Comparison of ENCODE assay signal across 27 cellular contexts in the genomic region with DNA sequence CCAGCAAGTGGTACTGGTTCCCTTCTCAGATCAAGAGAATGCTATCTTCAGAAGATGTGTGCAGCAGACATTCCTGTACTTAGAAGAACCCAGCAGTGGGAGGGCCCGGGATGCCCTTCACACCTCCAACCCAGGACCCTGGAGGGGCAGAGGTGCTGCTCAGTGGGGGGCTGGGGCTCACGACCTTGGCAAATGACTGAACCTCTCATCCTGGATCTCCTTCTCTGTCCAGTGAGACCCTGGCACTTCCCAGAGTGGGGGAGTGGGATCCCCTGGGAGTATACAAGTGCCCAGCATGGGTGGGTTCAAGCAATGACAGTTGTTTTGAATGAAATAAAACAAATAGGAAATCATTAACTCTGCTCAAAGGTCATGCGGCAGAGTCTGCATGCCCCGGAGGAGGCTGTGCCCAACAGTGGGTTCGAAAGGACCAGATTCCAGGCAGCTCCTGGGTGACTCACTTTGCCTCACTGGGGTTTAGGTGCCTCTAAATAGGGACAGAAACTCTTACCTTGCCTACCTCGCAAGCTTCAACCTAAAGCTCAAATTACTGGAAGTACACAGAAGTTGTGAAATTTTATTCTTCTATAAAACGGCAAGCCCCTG.
"Had no signal": no experiment of that assay in that cellular context is flagged by ENCODE, and none has a peak within 500 bp of the region (broad histone marks: within the 10 kb centered on the region; RNA-seq: fewer than 3 reads in every experiment).

No MANE protein-coding gene starts in this region.

- H3K36me3 ChIP-seq: adrenal gland, colonic mucosa, gastrocnemius medialis, lower lobe of right lung, tibial artery had no signal

- H3K4me1 ChIP-seq: colonic mucosa, lower lobe of right lung, tibial artery had no signal

- H3K27ac Mint-ChIP-seq: activated B cell treated with CpG ODN at 0.5 μM for 24 hours; activated CD4-positive, alpha-beta T cell treated with anti-CD3 and anti-CD28 coated beads for 36 hours; activated CD8-positive, alpha-beta T cell treated with anti-CD3 and anti-CD28 coated beads, Interleukin-2, amount 10 ng/mL, durations not matched to agents 7 days and 5 days; activated naive CD4-positive, alpha-beta T cell treated with anti-CD3 and anti-CD28 coated beads for 36 hours; activated naive CD8-positive, alpha-beta T cell treated with anti-CD3 and anti-CD28 coated beads for 36 hours; activated T-helper 1 cell treated with anti-CD3 and anti-CD28 coated beads, Interleukin-12 subunit alpha, Interleukin-12 subunit beta, Interleukin-2, Interleukin-4 antibody, amounts not matched to agents 30 ng/mL and 10 ng/mL and 1 ng/mL, durations not matched to agents 14 hours and 24 hours and 36 hours; naive thymus-derived CD8-positive, alpha-beta T cell; stimulated activated memory B cell treated with anti-CD40 and anti-IgM and Interleukin-4, amounts not matched to agents 10 μg/mL and 1 μg/mL and 100 μg/mL, for 72 hours; stimulated activated naive CD8-positive, alpha-beta T cell treated with anti-CD3 and anti-CD28 coated beads, Interleukin-15, amount 100 ng/mL, for 72 hours; T-helper 2 cell treated with Interferon-gamma antibody and Interleukin-4, amounts not matched to agents 5 μg/mL and 100 μg/mL, for 36 hours had no signal

- H3K9me3 ChIP-seq: adrenal gland, body of pancreas, colonic mucosa, gastrocnemius medialis, lower lobe of right lung, tibial artery had no signal

- H3K36me3 Mint-ChIP-seq: activated naive CD8-positive, alpha-beta T cell treated with anti-CD3 and anti-CD28 coated beads for 36 hours had no signal

- H3K4me3 Mint-ChIP-seq: activated B cell treated with CpG ODN at 0.5 μM for 24 hours; activated CD4-positive, alpha-beta T cell treated with anti-CD3 and anti-CD28 coated beads for 36 hours; activated CD8-positive, alpha-beta T cell treated with anti-CD3 and anti-CD28 coated beads, Interleukin-2, amount 10 ng/mL, durations not matched to agents 7 days and 5 days; activated naive CD4-positive, alpha-beta T cell treated with anti-CD3 and anti-CD28 coated beads for 36 hours; activated naive CD8-positive, alpha-beta T cell treated with anti-CD3 and anti-CD28 coated beads for 36 hours; activated T-helper 1 cell treated with anti-CD3 and anti-CD28 coated beads, Interleukin-12 subunit alpha, Interleukin-12 subunit beta, Interleukin-2, Interleukin-4 antibody, amounts not matched to agents 30 ng/mL and 10 ng/mL and 1 ng/mL, durations not matched to agents 14 hours and 24 hours and 36 hours; naive thymus-derived CD8-positive, alpha-beta T cell; neural crest cell; stimulated activated memory B cell treated with anti-CD40 and anti-IgM and Interleukin-4, amounts not matched to agents 10 μg/mL and 1 μg/mL and 100 μg/mL, for 72 hours; stimulated activated naive CD8-positive, alpha-beta T cell treated with anti-CD3 and anti-CD28 coated beads, Interleukin-15, amount 100 ng/mL, for 72 hours; T-helper 2 cell treated with Interferon-gamma antibody and Interleukin-4, amounts not matched to agents 5 μg/mL and 100 μg/mL, for 36 hours had no signal

- H3K27ac ChIP-seq: body of pancreas, colonic mucosa, lower lobe of right lung, tibial artery had no signal

- ATAC-seq: activated CD4-positive, alpha-beta T cell treated with anti-CD3 and anti-CD28 coated beads for 36 hours; activated CD8-positive, alpha-beta T cell treated with anti-CD3 and anti-CD28 coated beads, Interleukin-2, amount 10 ng/mL, durations not matched to agents 7 days and 5 days; body of pancreas; lower lobe of right lung; naive thymus-derived CD8-positive, alpha-beta T cell; right cardiac atrium; stimulated activated memory B cell treated with anti-CD40 and anti-IgM and Interleukin-4, amounts not matched to agents 10 μg/mL and 1 μg/mL and 100 μg/mL, for 72 hours; stimulated activated naive CD8-positive, alpha-beta T cell treated with anti-CD3 and anti-CD28 coated beads, Interleukin-15, amount 100 ng/mL, for 72 hours had no signal

- DNase-seq: activated B cell treated with CpG ODN at 0.5 μM for 24 hours; activated CD4-positive, alpha-beta T cell treated with anti-CD3 and anti-CD28 coated beads for 36 hours; activated CD8-positive, alpha-beta T cell treated with anti-CD3 and anti-CD28 coated beads, Interleukin-2, amount 10 ng/mL, durations not matched to agents 7 days and 5 days; activated effector memory CD4-positive, alpha-beta T cell treated with anti-CD3 and anti-CD28 coated beads, Interleukin-2, amount 50 U/mL, for 16 hours; activated naive CD4-positive, alpha-beta T cell treated with anti-CD3 and anti-CD28 coated beads for 36 hours; activated naive CD8-positive, alpha-beta T cell treated with anti-CD3 and anti-CD28 coated beads for 36 hours; adrenal gland; body of pancreas; colonic mucosa; dorsolateral prefrontal cortex; effector memory CD4-positive, alpha-beta T cell; gastrocnemius medialis; glutamatergic neuron; islet precursor cell; lower lobe of right lung; mesenchymal stem cell; naive thymus-derived CD8-positive, alpha-beta T cell; occipital lobe; right cardiac atrium; stimulated activated CD4-positive, alpha-beta T cell treated with anti-CD3 and anti-CD28 coated beads, Interleukin-4, amount 100 ng/mL, for 1 hour; stimulated activated naive CD8-positive, alpha-beta T cell treated with anti-CD3 and anti-CD28 coated beads, Interleukin-15, amount 100 ng/mL, for 72 hours; T-helper 1 cell had no signal

- H3K27me3 Mint-ChIP-seq: activated B cell treated with CpG ODN at 0.5 μM for 24 hours; activated CD4-positive, alpha-beta T cell treated with anti-CD3 and anti-CD28 coated beads for 36 hours; activated naive CD8-positive, alpha-beta T cell treated with anti-CD3 and anti-CD28 coated beads for 36 hours; naive thymus-derived CD8-positive, alpha-beta T cell; stimulated activated memory B cell treated with anti-CD40 and anti-IgM and Interleukin-4, amounts not matched to agents 10 μg/mL and 1 μg/mL and 100 μg/mL, for 72 hours; stimulated activated naive CD8-positive, alpha-beta T cell treated with anti-CD3 and anti-CD28 coated beads, Interleukin-15, amount 100 ng/mL, for 72 hours had no signal

- H3K4me3 ChIP-seq: adrenal gland, body of pancreas, colonic mucosa, dorsolateral prefrontal cortex, gastrocnemius medialis, lower lobe of right lung, tibial artery had no signal

- H3K9me3 Mint-ChIP-seq: activated B cell treated with CpG ODN at 0.5 μM for 24 hours; activated naive CD8-positive, alpha-beta T cell treated with anti-CD3 and anti-CD28 coated beads for 36 hours; activated T-helper 1 cell treated with anti-CD3 and anti-CD28 coated beads, Interleukin-12 subunit alpha, Interleukin-12 subunit beta, Interleukin-2, Interleukin-4 antibody, amounts not matched to agents 30 ng/mL and 10 ng/mL and 1 ng/mL, durations not matched to agents 14 hours and 24 hours and 36 hours; stimulated activated naive CD8-positive, alpha-beta T cell treated with anti-CD3 and anti-CD28 coated beads, Interleukin-15, amount 100 ng/mL, for 72 hours; T-helper 2 cell treated with Interferon-gamma antibody and Interleukin-4, amounts not matched to agents 5 μg/mL and 100 μg/mL, for 36 hours had no signal

- H3K27me3 ChIP-seq: adrenal gland, body of pancreas, colonic mucosa, dorsolateral prefrontal cortex, gastrocnemius medialis, tibial artery had no signal

- H3K4me1 Mint-ChIP-seq: activated B cell treated with CpG ODN at 0.5 μM for 24 hours; activated CD4-positive, alpha-beta T cell treated with anti-CD3 and anti-CD28 coated beads for 36 hours; activated naive CD8-positive, alpha-beta T cell treated with anti-CD3 and anti-CD28 coated beads for 36 hours; stimulated activated memory B cell treated with anti-CD40 and anti-IgM and Interleukin-4, amounts not matched to agents 10 μg/mL and 1 μg/mL and 100 μg/mL, for 72 hours had no signal
